15 cellular contexts compared by ENCODE assay signal in the genomic region with DNA sequence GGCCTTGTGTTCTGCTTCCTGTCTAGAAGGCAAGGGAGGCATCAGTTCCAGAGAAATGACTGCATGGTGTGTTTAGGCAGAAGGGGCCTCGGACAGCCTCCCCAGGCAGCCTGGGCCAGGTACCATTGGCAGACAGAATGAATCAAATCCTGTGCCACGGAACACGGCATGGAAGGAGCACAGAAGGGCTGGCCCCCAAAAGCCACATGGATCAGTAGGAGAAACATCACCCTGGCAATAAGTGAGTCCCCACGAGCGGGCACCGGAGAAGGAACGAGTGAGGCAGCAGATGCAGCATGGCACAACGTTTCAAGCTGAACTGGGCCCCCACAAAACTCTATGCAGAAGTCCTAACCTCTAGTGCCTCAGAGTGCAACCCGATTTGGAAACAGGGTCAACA.
A peak's percentile ranks its signal among the peaks of the same experiment; 100 is the strongest.
DNase-seq lines count a peak whose midpoint lies in the region; ATAC-seq and TF ChIP-seq lines count a peak whose summit lies in the region.
"Had no signal": no experiment of that assay in that cellular context is flagged by ENCODE, and none has a peak within 500 bp of the region (broad histone marks: within the 10 kb centered on the region; RNA-seq: fewer than 3 reads in every experiment).

No MANE protein-coding gene starts in this region.

- H4K20me1 ChIP-seq in BLaER1 = no peaks in the 10 kb centered on the region
- H4K20me1 ChIP-seq in neural progenitor cell (ENCODE audit: low read depth) = no peaks in the 10 kb centered on the region

- H3K27me3 Mint-ChIP-seq in neural progenitor cell (ENCODE audit: insufficient read depth, low read depth) = peaks cover 3% of the 10 kb centered on the region
- H3K27me3 Mint-ChIP-seq: CD4-positive, CD25-positive, alpha-beta regulatory T cell; CD8-positive, alpha-beta memory T cell had no signal

- H3K4me3 ChIP-seq in BLaER1 (peak overlapping the region; percentile 38; the same call in 1 of the 2 replicates), HL-60 (replicated peaks; ENCODE audit: insufficient read depth, low read length) (no peak overlapping the region), neural progenitor cell (no peak overlapping the region), upper lobe of right lung (no peak overlapping the region), body of pancreas (no peak overlapping the region)
- H3K4me3 ChIP-seq: GM23338 had no signal

- DNase-seq in HL-60 (ENCODE audit: low read depth in 1 of 2, low spot score in 1 of 2) (no peak), neural progenitor cell (ENCODE audit: low spot score) (no peak), upper lobe of right lung (peak; percentile 37), body of pancreas (no peak)
- DNase-seq: 8988T; C1 segment of cervical spinal cord; Caco-2; CD4-positive, CD25-positive, alpha-beta regulatory T cell; CD8-positive, alpha-beta memory T cell; GDM1; HCEC 1CT had no signal

- TF ChIP-seq POLR2A in body of pancreas (IDR thresholded peaks at IDR 0.05) = no peak

- H3K9me3 ChIP-seq in BLaER1 (peaks cover 49% of the 10 kb centered on the region), neural progenitor cell (ENCODE audit: low read depth) (no peaks in the 10 kb centered on the region), upper lobe of right lung (peaks cover 10% of the 10 kb centered on the region), body of pancreas (peaks cover 0 to 10% (median 0%) of the 10 kb centered on the region in 3 donors)

- H3K27me3 ChIP-seq in BLaER1 (no peaks in the 10 kb centered on the region), HL-60 (ENCODE audit: insufficient read depth, poor library complexity, severe bottlenecking) (no peaks in the 10 kb centered on the region), neural progenitor cell (no peaks in the 10 kb centered on the region), upper lobe of right lung (no peaks in the 10 kb centered on the region), body of pancreas (no peaks in the 10 kb centered on the region)

- H3K79me2 ChIP-seq in neural progenitor cell (ENCODE audit: low read depth) = no peaks in the 10 kb centered on the region

- 85 to 86% methylated on average over 9 of the region's 9 CpGs for WGBS in body of pancreas, 2 donors

- no peak overlapping the region for H3K9ac ChIP-seq in BLaER1
- no peak overlapping the region for H3K9ac ChIP-seq in neural progenitor cell

- H3K36me3 ChIP-seq in BLaER1 (peaks cover 6% of the 10 kb centered on the region), neural progenitor cell (no peaks in the 10 kb centered on the region), upper lobe of right lung (no peaks in the 10 kb centered on the region), body of pancreas (replicated peaks in 1 of 2; ENCODE audit: insufficient read depth in 1 of 2, low read depth in 2 of 2) (no peaks in the 10 kb centered on the region)

- H3K36me3 Mint-ChIP-seq in neural progenitor cell = no peaks in the 10 kb centered on the region

- TF ChIP-seq CTCF in HL-60 (IDR thresholded peaks at IDR 0.05; ENCODE audit: insufficient read depth, low read length) (no peak), neural progenitor cell (IDR thresholded peaks at IDR 0.05) (no peak), upper lobe of right lung (IDR thresholded peaks at IDR 0.05) (no peak), body of pancreas (IDR thresholded peaks at IDR 0.05) (no peak)

- H3K27ac ChIP-seq in BLaER1 (peak overlapping the region; percentile 98), HL-60 (replicated peaks) (peak overlapping the region; percentile 75), neural progenitor cell (no peak overlapping the region), upper lobe of right lung (no peak overlapping the region), body of pancreas (no peak overlapping the region)

- H3K4me1 Mint-ChIP-seq in neural progenitor cell = peaks cover 11% of the 10 kb centered on the region

- H3K9me3 Mint-ChIP-seq in neural progenitor cell = peaks cover 14% of the 10 kb centered on the region

- peaks cover 71% of the 10 kb centered on the region for H3K4me1 ChIP-seq in BLaER1
- peaks cover 15% of the 10 kb centered on the region for H3K4me1 ChIP-seq in neural progenitor cell
- H3K4me1 ChIP-seq in upper lobe of right lung = peaks cover 24% of the 10 kb centered on the region
- H3K4me1 ChIP-seq in body of pancreas = peaks cover 4% of the 10 kb centered on the region
- H3K4me1 ChIP-seq: Caco-2 had no signal

- peak overlapping the region; percentile 50 for H3K27ac Mint-ChIP-seq in neural progenitor cell
- H3K27ac Mint-ChIP-seq: CD4-positive, CD25-positive, alpha-beta regulatory T cell; CD8-positive, alpha-beta memory T cell; GM23338 had no signal

- no peak for ATAC-seq in upper lobe of right lung
- no peak for ATAC-seq in HG02610 (IDR thresholded peaks at IDR 0.05; ENCODE audit: unreplicated experiment)
- no peak for ATAC-seq in HG03196 (IDR thresholded peaks at IDR 0.05; ENCODE audit: unreplicated experiment)
- ATAC-seq in body of pancreas = no peak
- ATAC-seq: GM23338 had no signal

- no peak overlapping the region for H3K4me3 Mint-ChIP-seq in neural progenitor cell
- H3K4me3 Mint-ChIP-seq: CD4-positive, CD25-positive, alpha-beta regulatory T cell; CD8-positive, alpha-beta memory T cell; GM23338 had no signal

- no peaks in the 10 kb centered on the region for H3F3A ChIP-seq in neural progenitor cell (ENCODE audit: low read depth)

- peak overlapping the region; percentile 84 for H3K4me2 ChIP-seq in BLaER1
- H3K4me2 ChIP-seq in neural progenitor cell = no peak overlapping the region
- H3K4me2 ChIP-seq: GM23338 had no signal

- intact Hi-C loops in upper lobe of right lung (cut with DNase I) = no loop called here
- intact Hi-C loops in body of pancreas (cut with DNase I) = no loop called here

- no peak overlapping the region for H2AFZ ChIP-seq in neural progenitor cell (replicated peaks)
- H2AFZ ChIP-seq: GM23338 had no signal

Comparison
In these comparisons a context has a peak if more than half of its experiments do, and no peak if none do; other contexts are left out.
1. H3K27ac ChIP-seq: peak in BLaER1 (single experiment) and HL-60 (single experiment); none in neural progenitor cell (single experiment), upper lobe of right lung (single experiment) and body of pancreas (0 of 4).